5 cellular contexts compared by ENCODE assay signal in the genomic region with DNA sequence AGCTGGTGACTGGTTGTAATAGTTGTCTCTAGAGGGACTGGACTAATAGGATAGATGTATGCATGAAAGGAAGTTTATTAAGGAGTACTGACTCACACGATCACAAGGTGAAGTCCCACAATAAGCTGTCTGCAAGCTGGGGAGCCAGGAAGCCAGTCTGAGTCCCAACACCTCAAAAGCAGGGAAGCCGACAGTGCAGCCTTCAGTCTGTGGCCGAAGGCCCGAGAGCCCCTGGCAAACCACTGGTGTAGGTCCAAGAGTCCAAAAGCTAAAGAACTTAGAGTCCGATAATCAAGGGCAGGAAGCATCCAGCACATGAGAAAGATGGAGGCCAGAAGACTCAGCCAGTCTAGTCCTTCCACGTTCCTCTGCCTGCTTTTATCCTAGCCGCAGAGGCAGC.
DNase-seq lines count a peak whose midpoint lies in the region; TF ChIP-seq lines count a peak whose summit lies in the region.
"Not testable (repeated sequence)": the region's sequence is repeated elsewhere in the genome, so short reads cannot be mapped to it uniquely, and the experiment has no call there.

No MANE protein-coding gene starts in this region.

- H3K4me3 ChIP-seq in coronary artery; trophoblast cell (ENCODE audit: low read depth, low read length): not testable (repeated sequence)

- not testable (repeated sequence) for H3K23ac ChIP-seq in trophoblast cell (ENCODE audit: low read length)

- not testable (repeated sequence) for H3K27me3 Mint-ChIP-seq in CD14-positive monocyte (ENCODE audit: low read depth in 3 of 3); mesothelial cell of epicardium (ENCODE audit: low read depth)

- peaks cover 25 to 33% of the 10 kb centered on the region in 2 experiments for H3K4me1 ChIP-seq in trophoblast cell (ENCODE audit: control insufficient read depth in 1 of 2, insufficient read depth in 2 of 2, low read length in 2 of 2)

- TF ChIP-seq CTCF in CD14-positive monocyte (IDR thresholded peaks at IDR 0.05); coronary artery (IDR thresholded peaks at IDR 0.05); mesothelial cell of epicardium (IDR thresholded peaks at IDR 0.05; ENCODE audit: unreplicated experiment): not testable (repeated sequence)

- peak overlapping the region; percentile 56 for H2BK120ac ChIP-seq in trophoblast cell (ENCODE audit: insufficient read depth, low read length, poor library complexity)

- peak overlapping the region; percentile 70 for H2BK12ac ChIP-seq in trophoblast cell (ENCODE audit: low read length)

- H3K36me3 ChIP-seq in trophoblast cell (ENCODE audit: control insufficient read depth in 1 of 2, insufficient read depth in 2 of 2, low read length in 2 of 2) = not testable (repeated sequence)

- peaks cover 42% of the 10 kb centered on the region for H3K79me1 ChIP-seq in trophoblast cell (ENCODE audit: low read length)

- not testable (repeated sequence) for H3K4ac ChIP-seq in trophoblast cell (ENCODE audit: low read depth, low read length)

- peak overlapping the region; percentile 73 for H4K91ac ChIP-seq in trophoblast cell (ENCODE audit: low read depth, low read length)

- peak; percentile 16 for DNase-seq in CD14-positive monocyte (ENCODE audit: low spot score)
- DNase-seq in coronary artery (ENCODE audit: low spot score) = peak; percentile 50
- peak; percentile 60 for DNase-seq in mesenteric fat pad (ENCODE audit: low spot score)
- not testable (repeated sequence) for DNase-seq in mesothelial cell of epicardium (ENCODE audit: low spot score in 2 of 2, unreplicated experiment in 2 of 2); trophoblast cell

- H2AFZ ChIP-seq in trophoblast cell (ENCODE audit: insufficient read depth, low read length, poor library complexity) = not testable (repeated sequence)

- WGBS in trophoblast cell (ENCODE audit: extremely low coverage, insufficient coverage, insufficient read length) = no CpG with 5 or more reads among the region's 7 CpGs

- not testable (repeated sequence) for H3K36me3 Mint-ChIP-seq in CD14-positive monocyte, mesothelial cell of epicardium

- intact Hi-C loops in CD14-positive monocyte (cut with micrococcal nuclease) = not testable (repeated sequence)

- H4K8ac ChIP-seq in trophoblast cell (ENCODE audit: low read depth, low read length) = not testable (repeated sequence)

- H3K4me2 ChIP-seq in trophoblast cell (ENCODE audit: low read length) = not testable (repeated sequence)

- H3K27ac ChIP-seq in coronary artery; trophoblast cell (ENCODE audit: low read depth, low read length): not testable (repeated sequence)

- not testable (repeated sequence) for H3K9me3 ChIP-seq in trophoblast cell (ENCODE audit: insufficient read depth, low read depth, low read length)

- H3K14ac ChIP-seq in trophoblast cell (ENCODE audit: low read length) = peak overlapping the region; percentile 32

- not testable (repeated sequence) for H3K9me3 Mint-ChIP-seq in CD14-positive monocyte, mesothelial cell of epicardium

- H3K79me2 ChIP-seq in trophoblast cell (ENCODE audit: control insufficient read depth, insufficient read depth, low read length, poor library complexity) = not testable (repeated sequence)

- not testable (repeated sequence) for H3K27ac Mint-ChIP-seq in CD14-positive monocyte
- peak overlapping the region; percentile 43 for H3K27ac Mint-ChIP-seq in mesothelial cell of epicardium

- not testable (repeated sequence) for H3K18ac ChIP-seq in trophoblast cell (ENCODE audit: low read length)

- H4K12ac ChIP-seq in trophoblast cell (ENCODE audit: low read depth, low read length) = not testable (repeated sequence)

- not testable (repeated sequence) for H2BK5ac ChIP-seq in trophoblast cell (ENCODE audit: low read depth, low read length, poor library complexity)

- not testable (repeated sequence) for H3K9ac ChIP-seq in trophoblast cell (ENCODE audit: low read length)

- H3K4me3 Mint-ChIP-seq in CD14-positive monocyte, mesothelial cell of epicardium: not testable (repeated sequence)

- H3K4me1 Mint-ChIP-seq in CD14-positive monocyte = not testable (repeated sequence)
- peaks cover 42% of the 10 kb centered on the region for H3K4me1 Mint-ChIP-seq in mesothelial cell of epicardium

- H3K27me3 ChIP-seq in trophoblast cell (ENCODE audit: insufficient read depth, low read length) = not testable (repeated sequence)

- not testable (repeated sequence) for H2AK5ac ChIP-seq in trophoblast cell (ENCODE audit: low read length)
